ENCODE assay signal across 9 cellular contexts in genomic region chr3:67593761-67594234, GRCh38.
A peak's percentile ranks its signal among the peaks of the same experiment; 100 is the strongest.
DNase-seq lines count a peak whose midpoint lies in the region; ATAC-seq, FAIRE-seq and TF ChIP-seq lines count a peak whose summit lies in the region.
"Had no signal": no experiment of that assay in that cellular context is flagged by ENCODE, and none has a peak within 500 bp of the region (broad histone marks: within the 10 kb centered on the region; RNA-seq: fewer than 3 reads in every experiment).

No MANE protein-coding gene starts in this region.

- no peaks in the 10 kb centered on the region for H3K27me3 Mint-ChIP-seq in H9 (ENCODE audit: low read depth)

- no peaks in the 10 kb centered on the region for H3K23me2 ChIP-seq in H9 (ENCODE audit: insufficient read length, low read depth, low read length, poor library complexity, severe bottlenecking)

- no peaks in the 10 kb centered on the region for H3K79me1 ChIP-seq in H9 (ENCODE audit: insufficient read depth, low read depth, low read length, poor library complexity, severe bottlenecking)

- no peak overlapping the region for H3K18ac ChIP-seq in H9 (ENCODE audit: insufficient read length, low read depth, low read length)

- H2BK20ac ChIP-seq in H9 (ENCODE audit: low read depth, low read length, poor library complexity, severe bottlenecking), result no peak overlapping the region

- DNase-seq in Caki2 (ENCODE audit: low read depth) (peak; percentile 23), H9 (peak; percentile 42), amniotic epithelial cell (ENCODE audit: low read depth) (peak; percentile 68), left lobe of liver (ENCODE audit: low spot score) (no peak), activated gamma-delta T cell (lab: John Stamatoyannopoulos, UW) (no peak), HTR-8/SVneo (ENCODE audit: insufficient read length, low spot score) (no peak), AML-193 (lab: John Stamatoyannopoulos, UW) (no peak)
- DNase-seq: NCI-H345 had no signal

- H2BK120ac ChIP-seq in H9 (ENCODE audit: low read depth, low read length, poor library complexity, severe bottlenecking), result no peak overlapping the region

- H4K91ac ChIP-seq in H9 (ENCODE audit: insufficient read length, low read depth, low read length), result no peak overlapping the region

- H2BK5ac ChIP-seq in H9 (ENCODE audit: insufficient read length, low read length), result no peak overlapping the region

- H2BK15ac ChIP-seq in H9 (ENCODE audit: low read depth, low read length), result no peak overlapping the region

- no peak overlapping the region for H3K14ac ChIP-seq in H9 (ENCODE audit: insufficient read depth, low read length)

- no peaks in the 10 kb centered on the region for H3K9me3 ChIP-seq in H9 (ENCODE audit: control insufficient read depth, low read depth, low read length)

- H2BK12ac ChIP-seq in H9 (ENCODE audit: insufficient read length, low read depth, low read length), result no peak overlapping the region

- no peak overlapping the region for H3K4ac ChIP-seq in H9 (ENCODE audit: low read depth, low read length)

- H2AFZ ChIP-seq in H9 (ENCODE audit: low read length), result no peak overlapping the region

- no peak overlapping the region for H3K27ac Mint-ChIP-seq in H9

- H3K9ac ChIP-seq in H9 (ENCODE audit: extremely low read depth, insufficient read length, low read length), result no peak overlapping the region

- H3K4me3 Mint-ChIP-seq in H9, result no peak overlapping the region

- H3K4me1 ChIP-seq in H9 (ENCODE audit: insufficient read depth, low read length), result no peaks in the 10 kb centered on the region

- no peak overlapping the region for H4K8ac ChIP-seq in H9 (replicated peaks; ENCODE audit: insufficient read length, low read depth, low read length)

- peak; percentile 44 for ATAC-seq in left lobe of liver
- no peak for ATAC-seq in GM21390 (IDR thresholded peaks at IDR 0.05; ENCODE audit: unreplicated experiment)

- no CpG with 5 or more reads among the region's 4 CpGs for WGBS in H9 (ENCODE audit: extremely low coverage, insufficient read length, low lambda C conversion rate)

- H3K27me3 ChIP-seq in H9 (ENCODE audit: insufficient read depth, low read length), result no peaks in the 10 kb centered on the region

- no peaks in the 10 kb centered on the region for H4K20me1 ChIP-seq in H9 (ENCODE audit: control insufficient read depth, insufficient read depth, insufficient read length)

- no peak overlapping the region for H2AK5ac ChIP-seq in H9 (ENCODE audit: insufficient read length, low read length)

- H3K79me2 ChIP-seq in H9 (ENCODE audit: insufficient read depth, low read length), result no peaks in the 10 kb centered on the region

- no peak overlapping the region for H3K56ac ChIP-seq in H9 (ENCODE audit: insufficient read length, low read depth, low read length)

- H3K36me3 Mint-ChIP-seq in H9 (ENCODE audit: insufficient read depth in 1 of 3, low read depth in 3 of 3), result peaks cover 3 to 17% (median 11%) of the 10 kb centered on the region in 3 experiments; a peak in 6 of 7 replicates

- H3K9me3 Mint-ChIP-seq in H9, result peaks cover 0 to 2% of the 10 kb centered on the region in 2 experiments; a peak in 1 of 5 replicates

- H3K4me2 ChIP-seq in H9 (ENCODE audit: insufficient read depth, insufficient read length, low read length), result no peak overlapping the region

- no peak overlapping the region for H4K5ac ChIP-seq in H9 (ENCODE audit: insufficient read length, low read depth, low read length)

- no peak overlapping the region for H3K23ac ChIP-seq in H9 (ENCODE audit: insufficient read length, low read depth, low read length)

- H3K4me1 Mint-ChIP-seq in H9, result 0 out of 4 replicates have a peak, but pooled peaks cover 0 to 2% of the 10 kb centered on the region in 2 experiments

- H3T11ph ChIP-seq in H9 (ENCODE audit: low read length), result no peak overlapping the region

- in situ Hi-C loops in Caki2 (cut with HindIII; ENCODE audit: low pct_unique_long_range_greater_than_20kb, low sequenced_read_pairs), result no loop called here

- TF ChIP-seq CTCF in H9 (conservative IDR thresholded peaks at IDR 0.05), result peak; percentile 54; the same call in 2 of the 3 replicates

- no peak for FAIRE-seq in HTR-8/SVneo (lab: Jason Lieb, UNC)

- H3K27ac ChIP-seq in H9 (ENCODE audit: insufficient read length, low read depth, low read length), result no peak overlapping the region

Comparison
In these comparisons a context has a peak if more than half of its experiments do, and no peak if none do; other contexts are left out.
1. DNase-seq: peak in Caki2 (single experiment), H9 (single experiment) and amniotic epithelial cell (single experiment); none in left lobe of liver (single experiment), activated gamma-delta T cell (single experiment), HTR-8/SVneo (single experiment) and AML-193 (0 of 2).